ENCODE assay signal across 2 cellular contexts in genomic region chr17:80474231-80474932, GRCh38.
A peak's percentile ranks its signal among the peaks of the same experiment; 100 is the strongest.
TF ChIP-seq lines count a peak whose summit lies in the region.

No MANE protein-coding gene starts in this region.

TF ChIP-seq in HEK293, 187 proteins besides CTCF, POLR2A, EP300 and RAD21:
- TF ChIP-seq ZFHX2 (tag by site-specific recombination; conservative IDR thresholded peaks at IDR 0.05) (no peak), SP7 (tag by site-specific recombination; IDR thresholded peaks at IDR 0.05) (0 out of 2 replicates have a peak, but pooled peaks have one; percentile 23), ZNF223 (tag by site-specific recombination; IDR thresholded peaks at IDR 0.05) (no peak), KLF7 (tag by site-specific recombination; IDR thresholded peaks at IDR 0.05; ENCODE audit: borderline replicate concordance) (no peak), ZNF366 (tag by site-specific recombination; conservative IDR thresholded peaks at IDR 0.05) (peak; percentile 67), ZBTB17 (tag by site-specific recombination; IDR thresholded peaks at IDR 0.05) (peak; percentile 64), GLIS2 (tag by site-specific recombination; IDR thresholded peaks at IDR 0.05) (no peak), ZNF473 (tag by site-specific recombination; IDR thresholded peaks at IDR 0.05) (no peak), ZEB2 (tag by site-specific recombination; IDR thresholded peaks at IDR 0.05) (peak; percentile 65), ZNF776 (tag by site-specific recombination; IDR thresholded peaks at IDR 0.05; ENCODE audit: borderline replicate concordance) (no peak), KLF9 (tag by site-specific recombination; IDR thresholded peaks at IDR 0.05; ENCODE audit: low read depth) (0 out of 2 replicates have a peak, but pooled peaks have one; percentile 19), TCF7L2 (IDR thresholded peaks at IDR 0.05; ENCODE audit: borderline replicate concordance, low read depth, low read length) (peak; percentile 69; the same call in 1 of the 2 replicates), ZNF24 (tag by site-specific recombination; IDR thresholded peaks at IDR 0.05) (0 out of 2 replicates have a peak, but pooled peaks have one; percentile 38), PATZ1 (tag by site-specific recombination; IDR thresholded peaks at IDR 0.05) (peak; percentile 79), IKZF3 (tag by site-specific recombination; IDR thresholded peaks at IDR 0.05) (0 out of 2 replicates have a peak, but pooled peaks have one; percentile 13), ZBTB1 (tag by site-specific recombination; IDR thresholded peaks at IDR 0.05) (0 out of 2 replicates have a peak, but pooled peaks have one; percentile 54), ZNF654 (tag by site-specific recombination; IDR thresholded peaks at IDR 0.05; ENCODE audit: low read depth) (peak; percentile 44), KLF8 (tag by site-specific recombination; IDR thresholded peaks at IDR 0.05) (0 out of 2 replicates have a peak, but pooled peaks have one; percentile 16), ZNF16 (tag by site-specific recombination; IDR thresholded peaks at IDR 0.05; ENCODE audit: low read depth) (no peak), ZNF600 (tag by site-specific recombination; IDR thresholded peaks at IDR 0.05) (peak; percentile 47; the same call in 1 of the 2 replicates), ZNF2 (tag by site-specific recombination; IDR thresholded peaks at IDR 0.05) (peak; percentile 23; the same call in 1 of the 2 replicates), ZNF555 (tag by site-specific recombination; conservative IDR thresholded peaks at IDR 0.05) (no peak), BCL11B (tag by site-specific recombination; IDR thresholded peaks at IDR 0.05; ENCODE audit: low read depth) (peak; percentile 22; the same call in 1 of the 2 replicates), ZNF341 (tag by site-specific recombination; IDR thresholded peaks at IDR 0.05; ENCODE audit: low read depth) (0 out of 2 replicates have a peak, but pooled peaks have one; percentile 6), ZNF140 (tag by site-specific recombination; IDR thresholded peaks at IDR 0.05) (no peak), ZBTB11 (tag by site-specific recombination; conservative IDR thresholded peaks at IDR 0.05; ENCODE audit: low read depth) (peak; percentile 37; the same call in 1 of the 2 replicates)
- TF ChIP-seq, protein P1, sequence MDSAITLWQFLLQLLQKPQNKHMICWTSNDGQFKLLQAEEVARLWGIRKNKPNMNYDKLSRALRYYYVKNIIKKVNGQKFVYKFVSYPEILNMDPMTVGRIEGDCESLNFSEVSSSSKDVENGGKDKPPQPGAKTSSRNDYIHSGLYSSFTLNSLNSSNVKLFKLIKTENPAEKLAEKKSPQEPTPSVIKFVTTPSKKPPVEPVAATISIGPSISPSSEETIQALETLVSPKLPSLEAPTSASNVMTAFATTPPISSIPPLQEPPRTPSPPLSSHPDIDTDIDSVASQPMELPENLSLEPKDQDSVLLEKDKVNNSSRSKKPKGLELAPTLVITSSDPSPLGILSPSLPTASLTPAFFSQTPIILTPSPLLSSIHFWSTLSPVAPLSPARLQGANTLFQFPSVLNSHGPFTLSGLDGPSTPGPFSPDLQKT (IDR thresholded peaks at IDR 0.05; ENCODE audit: borderline replicate concordance, low read depth, low read length) = no peak

TF ChIP-seq in H1, 55 proteins besides CTCF, POLR2A, EP300 and RAD21:
- no peak for TF ChIP-seq SUZ12 (IDR thresholded peaks at IDR 0.05; ENCODE audit: low read length)
- TF ChIP-seq YY1 (IDR thresholded peaks at IDR 0.05; ENCODE audit: low read depth, low read length) = peak; percentile 5; the same call in 1 of the 2 replicates
- TF ChIP-seq SP2 (IDR thresholded peaks at IDR 0.05; ENCODE audit: low read length) = no peak
- TF ChIP-seq BRCA1 (IDR thresholded peaks at IDR 0.05; ENCODE audit: low read depth, low read length) = no peak
- peak; percentile 38 for TF ChIP-seq CTBP2 (IDR thresholded peaks at IDR 0.05; ENCODE audit: borderline replicate concordance, insufficient read depth, insufficient read length, low read length)
- TF ChIP-seq, protein P2, sequence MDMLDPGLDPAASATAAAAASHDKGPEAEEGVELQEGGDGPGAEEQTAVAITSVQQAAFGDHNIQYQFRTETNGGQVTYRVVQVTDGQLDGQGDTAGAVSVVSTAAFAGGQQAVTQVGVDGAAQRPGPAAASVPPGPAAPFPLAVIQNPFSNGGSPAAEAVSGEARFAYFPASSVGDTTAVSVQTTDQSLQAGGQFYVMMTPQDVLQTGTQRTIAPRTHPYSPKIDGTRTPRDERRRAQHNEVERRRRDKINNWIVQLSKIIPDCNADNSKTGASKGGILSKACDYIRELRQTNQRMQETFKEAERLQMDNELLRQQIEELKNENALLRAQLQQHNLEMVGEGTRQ (IDR thresholded peaks at IDR 0.05; ENCODE audit: low read length) = peak; percentile 69; the same call in 1 of the 2 replicates
